In the genomic region with DNA sequence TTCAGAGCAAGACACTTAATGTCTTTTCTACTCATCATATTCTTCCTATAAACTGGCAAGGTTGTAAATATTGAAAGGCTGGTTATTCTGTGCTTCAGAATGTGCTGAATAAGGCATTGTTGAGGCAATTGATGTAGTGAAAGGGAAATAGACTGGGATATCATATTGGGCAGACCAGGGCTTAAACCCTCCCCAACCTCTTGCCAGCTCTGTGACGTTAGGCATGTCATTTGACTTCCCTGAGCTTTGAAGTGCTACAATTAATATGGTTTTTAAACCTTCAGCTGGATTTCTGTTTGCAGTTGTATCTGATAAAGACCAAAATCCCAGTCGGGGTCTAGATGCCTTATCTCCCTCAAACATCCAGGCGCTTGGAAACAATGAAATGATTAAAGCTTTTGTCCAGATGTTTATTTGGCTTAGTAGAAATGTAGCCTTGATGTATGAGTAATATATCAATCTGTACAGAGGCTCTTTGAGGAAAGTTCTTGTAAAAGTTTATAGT, we compare ENCODE assay signal across 12 cellular contexts.
A peak's percentile ranks its signal among the peaks of the same experiment; 100 is the strongest.
DNase-seq lines count a peak whose midpoint lies in the region; ATAC-seq and TF ChIP-seq lines count a peak whose summit lies in the region.
"Had no signal": no experiment of that assay in that cellular context is flagged by ENCODE, and none has a peak within 500 bp of the region (broad histone marks: within the 10 kb centered on the region; RNA-seq: fewer than 3 reads in every experiment).

No MANE protein-coding gene starts in this region.

- intact Hi-C loops in Caco-2 (cut with micrococcal nuclease; ENCODE audit: unreplicated experiment), result loop anchor here (1.0 to 5.0 kb wide), 7 partner anchors 40 to 405 kb away; no protein-coding TSS in a partner anchor
- intact Hi-C loops in left lung (cut with DNase I), result no loop called here
- intact Hi-C loops in posterior vena cava (cut with DNase I), result loop anchor here in 1 of 2 donors (10.0 kb wide), 1 partner anchor 163 kb away; no protein-coding TSS in a partner anchor

- H3K27me3 ChIP-seq in Caco-2 (replicated peaks; ENCODE audit: control insufficient read depth, insufficient read depth, low read length) (no peaks in the 10 kb centered on the region), left lung (no peaks in the 10 kb centered on the region)
- H3K27me3 ChIP-seq: brain microvascular endothelial cell, heart right ventricle had no signal

- H3K4me3 ChIP-seq in Caco-2 (ENCODE audit: low read depth, low read length) (no peak overlapping the region), astrocyte of the spinal cord (ENCODE audit: low read depth, low read length) (no peak overlapping the region), left lung (no peak overlapping the region)
- H3K4me3 ChIP-seq: PC-9 had no signal

- no peak overlapping the region for H3K27ac ChIP-seq in left lung
- H3K27ac ChIP-seq: brain microvascular endothelial cell, PC-9 had no signal

- POLR2A ChIA-PET in Caco-2 (lab: Charles Lee), result interaction anchor here (1.0 kb wide), 1 partner anchor 27 kb away, joined by 3 read pairs; no protein-coding TSS in a partner anchor

- no peaks in the 10 kb centered on the region for H3K9me3 Mint-ChIP-seq in Caco-2 (ENCODE audit: unreplicated experiment)
- no peaks in the 10 kb centered on the region for H3K9me3 Mint-ChIP-seq in naive B cell

- H3K4me1 ChIP-seq in Caco-2, result peaks cover 31% of the 10 kb centered on the region
- H3K4me1 ChIP-seq in left lung, result peaks cover 0 to 11% of the 10 kb centered on the region in 2 donors

- ATAC-seq in HG02970 (IDR thresholded peaks at IDR 0.05; ENCODE audit: low FRiP score, unreplicated experiment) (peak; percentile 5), naive B cell (ENCODE audit: low read depth in 2 of 2) (peak in 1 of 2 donors; percentile 14), left lung (no peak)

- H3K4me3 Mint-ChIP-seq in Caco-2 (ENCODE audit: unreplicated experiment) (peak overlapping the region; percentile 59), naive B cell (peak overlapping the region in 6 of 8 donors; percentile 69 to 81 (median 80))

- DNase-seq in Caco-2 (peak; percentile 57 to 62), astrocyte of the spinal cord (ENCODE audit: low read depth, low spot score) (peak; percentile 51), naive B cell (no peak), left lung (no peak), occipital lobe (lab: John Stamatoyannopoulos, UW) (no peak), posterior vena cava (ENCODE audit: low spot score) (no peak)
- DNase-seq in stimulated activated CD4-positive, alpha-beta T cell treated with anti-CD3 and anti-CD28 coated beads, Interleukin-2, amount 100 ng/mL, for 48 hours, result no peak
- DNase-seq: activated CD4-positive, alpha-beta T cell treated with anti-CD3 and anti-CD28 coated beads for 4 hours; brain microvascular endothelial cell had no signal

- CTCF ChIA-PET in Caco-2 (lab: Charles Lee), result interaction anchor here (0.5 to 1.9 kb wide), 18 partner anchors 11 to 180 kb away, joined by 3 to 13 read pairs (median 3); no protein-coding TSS in a partner anchor

- H3K36me3 ChIP-seq in Caco-2 (ENCODE audit: control insufficient read depth, insufficient read depth, low read length) (no peaks in the 10 kb centered on the region; the same call in 1 of the 2 replicates), left lung (peaks cover 0 to 22% of the 10 kb centered on the region in 2 donors)

- H3K36me3 Mint-ChIP-seq in Caco-2 (ENCODE audit: insufficient read depth, unreplicated experiment) (no peaks in the 10 kb centered on the region), naive B cell (no peaks in the 10 kb centered on the region)

- peak overlapping the region; percentile 71 for H3K27ac Mint-ChIP-seq in Caco-2 (ENCODE audit: unreplicated experiment)
- peak overlapping the region in 2 of 6 donors; percentile 45 to 56 for H3K27ac Mint-ChIP-seq in naive B cell

- peaks cover 36% of the 10 kb centered on the region for H3K4me1 Mint-ChIP-seq in Caco-2 (ENCODE audit: low read depth, unreplicated experiment)
- peaks cover 2 to 6% (median 6%) of the 10 kb centered on the region in 3 donors for H3K4me1 Mint-ChIP-seq in naive B cell

- TF ChIP-seq CTCF in Caco-2 (IDR thresholded peaks at IDR 0.05; ENCODE audit: insufficient read depth in 1 of 2, low read depth in 1 of 2, low read length in 1 of 2, severe bottlenecking in 1 of 2, unreplicated experiment in 1 of 2), result no peak
- TF ChIP-seq CTCF in astrocyte of the spinal cord (IDR thresholded peaks at IDR 0.05; ENCODE audit: low read depth, low read length), result no peak
- no peak for TF ChIP-seq CTCF in left lung (IDR thresholded peaks at IDR 0.05)

- H3K27me3 Mint-ChIP-seq in Caco-2 (ENCODE audit: insufficient read depth, unreplicated experiment) (no peaks in the 10 kb centered on the region), naive B cell (peaks cover 13 to 35% (median 22%) of the 10 kb centered on the region in 3 donors)

- H3K9me3 ChIP-seq in Caco-2 (no peaks in the 10 kb centered on the region), left lung (no peaks in the 10 kb centered on the region)
- H3K9me3 ChIP-seq: heart right ventricle had no signal

- BruUV-seq in Caco-2 (replicated peaks; lab: Mats Ljungman, UMichigan), result no TSS peak

- in situ Hi-C loops in astrocyte of the spinal cord (cut with HindIII; ENCODE audit: low sequenced_read_pairs), result no loop called here

Comparison
In these comparisons a context has a peak if more than half of its experiments do, and no peak if none do; other contexts are left out.
1. DNase-seq: peak in Caco-2 (2 of 2) and astrocyte of the spinal cord (single experiment); none in naive B cell (single experiment), left lung (0 of 2), stimulated activated CD4-positive, alpha-beta T cell treated with anti-CD3 and anti-CD28 coated beads, Interleukin-2, amount 100 ng/mL, for 48 hours (0 of 2), occipital lobe (single experiment) and posterior vena cava (single experiment).